In the genomic region with DNA sequence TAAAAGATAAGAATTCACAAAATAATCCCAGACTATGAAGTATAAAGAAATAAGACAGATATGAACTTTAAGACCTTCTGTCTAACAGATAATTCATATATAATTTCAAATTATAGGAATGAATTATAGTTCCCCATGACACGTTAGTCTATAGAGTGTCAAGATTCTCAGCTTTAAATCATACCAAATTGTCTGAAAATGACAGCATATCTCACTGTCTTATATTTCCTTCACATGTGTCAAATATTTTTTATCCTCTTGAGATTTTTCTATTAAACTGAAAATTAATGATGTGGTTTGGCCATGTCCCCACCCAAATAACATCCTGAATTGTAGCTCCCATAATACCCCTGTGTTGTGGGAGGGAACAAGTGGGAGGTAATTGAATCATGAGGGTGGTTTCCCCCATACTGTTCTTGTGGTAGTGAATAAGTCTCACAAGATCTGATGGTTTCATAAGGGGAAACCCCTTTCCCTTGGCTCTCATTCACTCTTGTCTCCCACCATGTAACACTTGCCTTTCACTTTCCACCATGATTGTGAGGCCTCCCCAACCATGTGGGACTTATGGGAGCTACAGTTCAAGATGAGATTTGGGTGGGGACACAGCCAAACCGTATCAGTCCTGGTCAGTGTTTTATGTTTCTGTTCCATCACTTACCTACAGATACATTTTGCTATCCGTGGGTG, we compare ENCODE assay signal across 1 cellular context.
TF ChIP-seq lines count a peak whose summit lies in the region.

No MANE protein-coding gene starts in this region.

TF ChIP-seq in GM12878, 131 proteins besides CTCF, POLR2A, EP300 and RAD21:
- TF ChIP-seq, protein P1, sequence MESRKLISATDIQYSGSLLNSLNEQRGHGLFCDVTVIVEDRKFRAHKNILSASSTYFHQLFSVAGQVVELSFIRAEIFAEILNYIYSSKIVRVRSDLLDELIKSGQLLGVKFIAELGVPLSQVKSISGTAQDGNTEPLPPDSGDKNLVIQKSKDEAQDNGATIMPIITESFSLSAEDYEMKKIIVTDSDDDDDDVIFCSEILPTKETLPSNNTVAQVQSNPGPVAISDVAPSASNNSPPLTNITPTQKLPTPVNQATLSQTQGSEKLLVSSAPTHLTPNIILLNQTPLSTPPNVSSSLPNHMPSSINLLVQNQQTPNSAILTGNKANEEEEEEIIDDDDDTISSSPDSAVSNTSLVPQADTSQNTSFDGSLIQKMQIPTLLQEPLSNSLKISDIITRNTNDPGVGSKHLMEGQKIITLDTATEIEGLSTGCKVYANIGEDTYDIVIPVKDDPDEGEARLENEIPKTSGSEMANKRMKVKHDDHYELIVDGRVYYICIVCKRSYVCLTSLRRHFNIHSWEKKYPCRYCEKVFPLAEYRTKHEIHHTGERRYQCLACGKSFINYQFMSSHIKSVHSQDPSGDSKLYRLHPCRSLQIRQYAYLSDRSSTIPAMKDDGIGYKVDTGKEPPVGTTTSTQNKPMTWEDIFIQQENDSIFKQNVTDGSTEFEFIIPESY (IDR thresholded peaks at IDR 0.05) = 0 out of 2 replicates have a peak, but pooled peaks have one; percentile 48
- TF ChIP-seq, protein P2, sequence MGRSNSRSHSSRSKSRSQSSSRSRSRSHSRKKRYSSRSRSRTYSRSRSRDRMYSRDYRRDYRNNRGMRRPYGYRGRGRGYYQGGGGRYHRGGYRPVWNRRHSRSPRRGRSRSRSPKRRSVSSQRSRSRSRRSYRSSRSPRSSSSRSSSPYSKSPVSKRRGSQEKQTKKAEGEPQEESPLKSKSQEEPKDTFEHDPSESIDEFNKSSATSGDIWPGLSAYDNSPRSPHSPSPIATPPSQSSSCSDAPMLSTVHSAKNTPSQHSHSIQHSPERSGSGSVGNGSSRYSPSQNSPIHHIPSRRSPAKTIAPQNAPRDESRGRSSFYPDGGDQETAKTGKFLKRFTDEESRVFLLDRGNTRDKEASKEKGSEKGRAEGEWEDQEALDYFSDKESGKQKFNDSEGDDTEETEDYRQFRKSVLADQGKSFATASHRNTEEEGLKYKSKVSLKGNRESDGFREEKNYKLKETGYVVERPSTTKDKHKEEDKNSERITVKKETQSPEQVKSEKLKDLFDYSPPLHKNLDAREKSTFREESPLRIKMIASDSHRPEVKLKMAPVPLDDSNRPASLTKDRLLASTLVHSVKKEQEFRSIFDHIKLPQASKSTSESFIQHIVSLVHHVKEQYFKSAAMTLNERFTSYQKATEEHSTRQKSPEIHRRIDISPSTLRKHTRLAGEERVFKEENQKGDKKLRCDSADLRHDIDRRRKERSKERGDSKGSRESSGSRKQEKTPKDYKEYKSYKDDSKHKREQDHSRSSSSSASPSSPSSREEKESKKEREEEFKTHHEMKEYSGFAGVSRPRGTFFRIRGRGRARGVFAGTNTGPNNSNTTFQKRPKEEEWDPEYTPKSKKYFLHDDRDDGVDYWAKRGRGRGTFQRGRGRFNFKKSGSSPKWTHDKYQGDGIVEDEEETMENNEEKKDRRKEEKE (IDR thresholded peaks at IDR 0.05) = no peak
- no peak for TF ChIP-seq MEF2B (IDR thresholded peaks at IDR 0.05; ENCODE audit: partially characterized antibody, poor library complexity, severe bottlenecking)
